In the genomic region with DNA sequence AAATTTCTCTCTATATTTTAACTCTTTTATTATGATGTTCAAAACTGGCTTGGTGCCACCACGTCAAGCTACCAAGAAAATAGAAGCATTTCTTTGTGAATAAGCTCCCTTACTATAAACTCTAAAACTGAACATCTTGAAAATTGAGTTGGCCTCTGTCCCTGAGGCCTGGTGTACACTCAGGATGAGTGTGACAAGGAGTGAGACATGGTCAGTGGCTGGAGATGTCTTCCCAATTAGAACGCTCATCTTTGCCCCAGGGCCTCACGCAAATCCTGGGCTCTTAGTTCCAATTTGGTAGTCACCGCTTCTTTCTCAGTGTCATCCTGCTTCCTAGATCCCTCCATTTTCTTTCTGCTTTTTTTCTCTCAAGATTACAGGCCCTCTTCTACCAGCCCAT, we compare ENCODE assay signal across 1 cellular context.
TF ChIP-seq lines count a peak whose summit lies in the region.

No MANE protein-coding gene starts in this region.

TF ChIP-seq in K562, 482 proteins besides CTCF, POLR2A, EP300 and RAD21:
- TF ChIP-seq KLF6 (CRISPR knock-in tag; IDR thresholded peaks at IDR 0.05; ENCODE audit: borderline replicate concordance) = no peak
- TF ChIP-seq, protein P1, sequence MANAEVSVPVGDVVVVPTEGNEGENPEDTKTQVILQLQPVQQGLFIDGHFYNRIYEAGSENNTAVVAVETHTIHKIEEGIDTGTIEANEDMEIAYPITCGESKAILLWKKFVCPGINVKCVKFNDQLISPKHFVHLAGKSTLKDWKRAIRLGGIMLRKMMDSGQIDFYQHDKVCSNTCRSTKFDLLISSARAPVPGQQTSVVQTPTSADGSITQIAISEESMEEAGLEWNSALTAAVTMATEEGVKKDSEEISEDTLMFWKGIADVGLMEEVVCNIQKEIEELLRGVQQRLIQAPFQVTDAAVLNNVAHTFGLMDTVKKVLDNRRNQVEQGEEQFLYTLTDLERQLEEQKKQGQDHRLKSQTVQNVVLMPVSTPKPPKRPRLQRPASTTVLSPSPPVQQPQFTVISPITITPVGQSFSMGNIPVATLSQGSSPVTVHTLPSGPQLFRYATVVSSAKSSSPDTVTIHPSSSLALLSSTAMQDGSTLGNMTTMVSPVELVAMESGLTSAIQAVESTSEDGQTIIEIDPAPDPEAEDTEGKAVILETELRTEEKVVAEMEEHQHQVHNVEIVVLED (CRISPR knock-in tag; IDR thresholded peaks at IDR 0.05) = no peak
- TF ChIP-seq, protein P2, sequence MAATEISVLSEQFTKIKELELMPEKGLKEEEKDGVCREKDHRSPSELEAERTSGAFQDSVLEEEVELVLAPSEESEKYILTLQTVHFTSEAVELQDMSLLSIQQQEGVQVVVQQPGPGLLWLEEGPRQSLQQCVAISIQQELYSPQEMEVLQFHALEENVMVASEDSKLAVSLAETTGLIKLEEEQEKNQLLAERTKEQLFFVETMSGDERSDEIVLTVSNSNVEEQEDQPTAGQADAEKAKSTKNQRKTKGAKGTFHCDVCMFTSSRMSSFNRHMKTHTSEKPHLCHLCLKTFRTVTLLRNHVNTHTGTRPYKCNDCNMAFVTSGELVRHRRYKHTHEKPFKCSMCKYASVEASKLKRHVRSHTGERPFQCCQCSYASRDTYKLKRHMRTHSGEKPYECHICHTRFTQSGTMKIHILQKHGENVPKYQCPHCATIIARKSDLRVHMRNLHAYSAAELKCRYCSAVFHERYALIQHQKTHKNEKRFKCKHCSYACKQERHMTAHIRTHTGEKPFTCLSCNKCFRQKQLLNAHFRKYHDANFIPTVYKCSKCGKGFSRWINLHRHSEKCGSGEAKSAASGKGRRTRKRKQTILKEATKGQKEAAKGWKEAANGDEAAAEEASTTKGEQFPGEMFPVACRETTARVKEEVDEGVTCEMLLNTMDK (IDR thresholded peaks at IDR 0.05; ENCODE audit: borderline replicate concordance, insufficient read depth, low read depth, low read length, poor library complexity, severe bottlenecking) = no peak
- no peak for TF ChIP-seq TCF3 (CRISPR knock-in tag; IDR thresholded peaks at IDR 0.05)
- no peak for TF ChIP-seq ETV5 (CRISPR knock-in tag; IDR thresholded peaks at IDR 0.05; ENCODE audit: low read depth)
- TF ChIP-seq, protein P3, sequence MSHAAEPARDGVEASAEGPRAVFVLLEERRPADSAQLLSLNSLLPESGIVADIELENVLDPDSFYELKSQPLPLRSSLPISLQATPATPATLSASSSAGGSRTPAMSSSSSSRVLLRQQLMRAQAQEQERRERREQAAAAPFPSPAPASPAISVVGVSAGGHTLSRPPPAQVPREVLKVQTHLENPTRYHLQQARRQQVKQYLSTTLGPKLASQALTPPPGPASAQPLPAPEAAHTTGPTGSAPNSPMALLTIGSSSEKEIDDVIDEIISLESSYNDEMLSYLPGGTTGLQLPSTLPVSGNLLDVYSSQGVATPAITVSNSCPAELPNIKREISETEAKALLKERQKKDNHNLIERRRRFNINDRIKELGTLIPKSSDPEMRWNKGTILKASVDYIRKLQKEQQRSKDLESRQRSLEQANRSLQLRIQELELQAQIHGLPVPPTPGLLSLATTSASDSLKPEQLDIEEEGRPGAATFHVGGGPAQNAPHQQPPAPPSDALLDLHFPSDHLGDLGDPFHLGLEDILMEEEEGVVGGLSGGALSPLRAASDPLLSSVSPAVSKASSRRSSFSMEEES (CRISPR knock-in tag; IDR thresholded peaks at IDR 0.05) = no peak
- TF ChIP-seq, protein P4, sequence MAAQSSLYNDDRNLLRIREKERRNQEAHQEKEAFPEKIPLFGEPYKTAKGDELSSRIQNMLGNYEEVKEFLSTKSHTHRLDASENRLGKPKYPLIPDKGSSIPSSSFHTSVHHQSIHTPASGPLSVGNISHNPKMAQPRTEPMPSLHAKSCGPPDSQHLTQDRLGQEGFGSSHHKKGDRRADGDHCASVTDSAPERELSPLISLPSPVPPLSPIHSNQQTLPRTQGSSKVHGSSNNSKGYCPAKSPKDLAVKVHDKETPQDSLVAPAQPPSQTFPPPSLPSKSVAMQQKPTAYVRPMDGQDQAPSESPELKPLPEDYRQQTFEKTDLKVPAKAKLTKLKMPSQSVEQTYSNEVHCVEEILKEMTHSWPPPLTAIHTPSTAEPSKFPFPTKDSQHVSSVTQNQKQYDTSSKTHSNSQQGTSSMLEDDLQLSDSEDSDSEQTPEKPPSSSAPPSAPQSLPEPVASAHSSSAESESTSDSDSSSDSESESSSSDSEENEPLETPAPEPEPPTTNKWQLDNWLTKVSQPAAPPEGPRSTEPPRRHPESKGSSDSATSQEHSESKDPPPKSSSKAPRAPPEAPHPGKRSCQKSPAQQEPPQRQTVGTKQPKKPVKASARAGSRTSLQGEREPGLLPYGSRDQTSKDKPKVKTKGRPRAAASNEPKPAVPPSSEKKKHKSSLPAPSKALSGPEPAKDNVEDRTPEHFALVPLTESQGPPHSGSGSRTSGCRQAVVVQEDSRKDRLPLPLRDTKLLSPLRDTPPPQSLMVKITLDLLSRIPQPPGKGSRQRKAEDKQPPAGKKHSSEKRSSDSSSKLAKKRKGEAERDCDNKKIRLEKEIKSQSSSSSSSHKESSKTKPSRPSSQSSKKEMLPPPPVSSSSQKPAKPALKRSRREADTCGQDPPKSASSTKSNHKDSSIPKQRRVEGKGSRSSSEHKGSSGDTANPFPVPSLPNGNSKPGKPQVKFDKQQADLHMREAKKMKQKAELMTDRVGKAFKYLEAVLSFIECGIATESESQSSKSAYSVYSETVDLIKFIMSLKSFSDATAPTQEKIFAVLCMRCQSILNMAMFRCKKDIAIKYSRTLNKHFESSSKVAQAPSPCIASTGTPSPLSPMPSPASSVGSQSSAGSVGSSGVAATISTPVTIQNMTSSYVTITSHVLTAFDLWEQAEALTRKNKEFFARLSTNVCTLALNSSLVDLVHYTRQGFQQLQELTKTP (IDR thresholded peaks at IDR 0.05; ENCODE audit: low read depth in 1 of 2, partially characterized antibody in 2 of 2) = no peak
- no peak for TF ChIP-seq CBX5 (IDR thresholded peaks at IDR 0.05; ENCODE audit: borderline replicate concordance, low read depth)
- TF ChIP-seq ZNF778 (CRISPR knock-in tag; IDR thresholded peaks at IDR 0.05) = no peak
- no peak for TF ChIP-seq NELFE (IDR thresholded peaks at IDR 0.05; ENCODE audit: insufficient read depth, insufficient read length)
- TF ChIP-seq, protein P5, sequence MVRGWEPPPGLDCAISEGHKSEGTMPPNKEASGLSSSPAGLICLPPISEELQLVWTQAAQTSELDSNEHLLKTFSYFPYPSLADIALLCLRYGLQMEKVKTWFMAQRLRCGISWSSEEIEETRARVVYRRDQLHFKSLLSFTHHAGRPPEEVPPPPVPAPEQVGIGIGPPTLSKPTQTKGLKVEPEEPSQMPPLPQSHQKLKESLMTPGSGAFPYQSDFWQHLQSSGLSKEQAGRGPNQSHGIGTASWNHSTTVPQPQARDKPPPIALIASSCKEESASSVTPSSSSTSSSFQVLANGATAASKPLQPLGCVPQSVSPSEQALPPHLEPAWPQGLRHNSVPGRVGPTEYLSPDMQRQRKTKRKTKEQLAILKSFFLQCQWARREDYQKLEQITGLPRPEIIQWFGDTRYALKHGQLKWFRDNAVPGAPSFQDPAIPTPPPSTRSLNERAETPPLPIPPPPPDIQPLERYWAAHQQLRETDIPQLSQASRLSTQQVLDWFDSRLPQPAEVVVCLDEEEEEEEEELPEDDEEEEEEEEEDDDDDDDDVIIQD (CRISPR knock-in tag; IDR thresholded peaks at IDR 0.05) = no peak
- TF ChIP-seq HNRNPUL1 (IDR thresholded peaks at IDR 0.05; ENCODE audit: low read length) = no peak
- TF ChIP-seq, protein P6, sequence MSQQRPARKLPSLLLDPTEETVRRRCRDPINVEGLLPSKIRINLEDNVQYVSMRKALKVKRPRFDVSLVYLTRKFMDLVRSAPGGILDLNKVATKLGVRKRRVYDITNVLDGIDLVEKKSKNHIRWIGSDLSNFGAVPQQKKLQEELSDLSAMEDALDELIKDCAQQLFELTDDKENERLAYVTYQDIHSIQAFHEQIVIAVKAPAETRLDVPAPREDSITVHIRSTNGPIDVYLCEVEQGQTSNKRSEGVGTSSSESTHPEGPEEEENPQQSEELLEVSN (IDR thresholded peaks at IDR 0.05; ENCODE audit: borderline replicate concordance in 1 of 2, extremely low read depth in 1 of 2, insufficient read depth in 1 of 2, insufficient read length in 1 of 2, low read depth in 1 of 2, low read length in 1 of 2, poor library complexity in 1 of 2, severe bottlenecking in 1 of 2) = no peak
- TF ChIP-seq ZNF75A (CRISPR knock-in tag; IDR thresholded peaks at IDR 0.05) = no peak
- no peak for TF ChIP-seq PHTF2 (CRISPR knock-in tag; IDR thresholded peaks at IDR 0.05)
- no peak for TF ChIP-seq HMG20A (CRISPR knock-in tag; conservative IDR thresholded peaks at IDR 0.05)
